ENCODE assay signal across 19 cellular contexts in genomic region chr7:81637527-81637926, GRCh38.
A peak's percentile ranks its signal among the peaks of the same experiment; 100 is the strongest.
DNase-seq lines count a peak whose midpoint lies in the region; ATAC-seq, FAIRE-seq and TF ChIP-seq lines count a peak whose summit lies in the region.
"Had no signal": no experiment of that assay in that cellular context is flagged by ENCODE, and none has a peak within 500 bp of the region (broad histone marks: within the 10 kb centered on the region; RNA-seq: fewer than 3 reads in every experiment).

No MANE protein-coding gene starts in this region.

- no peaks in the 10 kb centered on the region for H3F3A ChIP-seq in PC-3 (ENCODE audit: low read length, unreplicated experiment)

- H3K27me3 Mint-ChIP-seq in astrocyte (ENCODE audit: low read depth, unreplicated experiment), result no peaks in the 10 kb centered on the region
- H3K27me3 Mint-ChIP-seq: CD4-positive, alpha-beta memory T cell; IgD-negative memory B cell had no signal

- H3K9me3 Mint-ChIP-seq in astrocyte (ENCODE audit: unreplicated experiment), result no peaks in the 10 kb centered on the region

- H3K9me3 ChIP-seq in PC-3 (ENCODE audit: low read length), result no peaks in the 10 kb centered on the region
- no peaks in the 10 kb centered on the region for H3K9me3 ChIP-seq in astrocyte (ENCODE audit: insufficient read depth, low read depth, low read length)
- no peaks in the 10 kb centered on the region for H3K9me3 ChIP-seq in osteoblast (ENCODE audit: low read depth, low read length)
- H3K9me3 ChIP-seq in HepG2 (ENCODE audit: low read length), result no peaks in the 10 kb centered on the region

- TF ChIP-seq POLR2A in HepG2 (IDR thresholded peaks at IDR 0.05; ENCODE audit: insufficient read depth in 1 of 2, low read depth in 2 of 2, low read length in 2 of 2), result no peak

- ATAC-seq in PC-3 (no peak), HepG2 (no peak), HG03342 (IDR thresholded peaks at IDR 0.05; ENCODE audit: unreplicated experiment) (no peak)
- ATAC-seq: GM12878, GM23338 had no signal

- peak overlapping the region; percentile 100 for H3K27ac ChIP-seq in ACC112 (ENCODE audit: low read depth, low read length)
- peak overlapping the region; percentile 99 for H3K27ac ChIP-seq in PC-3 (ENCODE audit: low read length)
- H3K27ac ChIP-seq in astrocyte (ENCODE audit: low read depth, low read length), result peak overlapping the region; percentile 57
- peak overlapping the region; percentile 91 for H3K27ac ChIP-seq in osteoblast (ENCODE audit: low read depth, low read length)
- no peak overlapping the region for H3K27ac ChIP-seq in HepG2 (ENCODE audit: extremely low read length, insufficient read depth, low read length)

- FAIRE-seq in astrocyte (lab: Jason Lieb, UNC) (no peak), HepG2 (lab: Jason Lieb, UNC) (no peak)
- FAIRE-seq: GM12878, GM18507 had no signal

- H3K27me3 ChIP-seq in ACC112 (ENCODE audit: insufficient read depth, low read length), result no peaks in the 10 kb centered on the region
- no peaks in the 10 kb centered on the region for H3K27me3 ChIP-seq in PC-3 (ENCODE audit: low read length)
- H3K27me3 ChIP-seq in astrocyte (ENCODE audit: insufficient read depth, low read length), result no peaks in the 10 kb centered on the region
- H3K27me3 ChIP-seq in osteoblast (ENCODE audit: insufficient read depth, low read length), result no peaks in the 10 kb centered on the region
- no peaks in the 10 kb centered on the region for H3K27me3 ChIP-seq in HepG2 (ENCODE audit: control insufficient read depth in 1 of 2, insufficient read depth in 2 of 2, low read length in 2 of 2)

- CTCF ChIA-PET in PC-3 (lab: Charles Lee) (no interaction called here), HepG2 (lab: Yijun Ruan, JAX; ENCODE audit: low intra/inter-chr PET ratio, low total read pairs) (no interaction called here)

- H4K20me1 ChIP-seq in PC-3 (ENCODE audit: low read length) (no peaks in the 10 kb centered on the region), astrocyte (ENCODE audit: insufficient read depth, low read length) (no peaks in the 10 kb centered on the region), osteoblast (ENCODE audit: insufficient read depth, low read length) (no peaks in the 10 kb centered on the region), HepG2 (ENCODE audit: insufficient read depth, low read length) (no peaks in the 10 kb centered on the region)

- H3K9ac ChIP-seq in PC-3 (ENCODE audit: low read length), result peak overlapping the region; percentile 94
- H3K9ac ChIP-seq in astrocyte (ENCODE audit: low read length), result peak overlapping the region; percentile 31
- H3K9ac ChIP-seq in HepG2 (ENCODE audit: insufficient read depth, low read depth, low read length), result no peak overlapping the region

- TF ChIP-seq EP300 in HepG2 (IDR thresholded peaks at IDR 0.05; ENCODE audit: low read depth in 2 of 2, low read length in 2 of 2), result no peak
- TF ChIP-seq EP300 in HepG2 (CRISPR knock-in tag; IDR thresholded peaks at IDR 0.05; ENCODE audit: borderline replicate concordance), result no peak

- H2AFZ ChIP-seq in ACC112 (ENCODE audit: low read length, unreplicated experiment) (peak overlapping the region; percentile 55), PC-3 (ENCODE audit: low read length) (peak overlapping the region; percentile 13; the same call in 1 of the 2 replicates), astrocyte (ENCODE audit: low read depth, low read length) (no peak overlapping the region), osteoblast (ENCODE audit: low read length) (no peak overlapping the region), HepG2 (ENCODE audit: low read length) (no peak overlapping the region)
- H2AFZ ChIP-seq: GM23338 had no signal

- H3K4me3 ChIP-seq in ACC112 (ENCODE audit: low read depth, low read length) (peak overlapping the region; percentile 22; the same call in 1 of the 2 replicates), PC-3 (ENCODE audit: low read length) (peak overlapping the region; percentile 43), astrocyte (ENCODE audit: insufficient read depth, low read depth, low read length) (no peak overlapping the region), osteoblast (ENCODE audit: insufficient read depth, low read length) (no peak overlapping the region), HepG2 (replicated peaks in 1 of 3; ENCODE audit: insufficient read depth in 1 of 3, low read depth in 2 of 3, low read length in 3 of 3) (no peak overlapping the region)
- H3K4me3 ChIP-seq: GM12878, GM23338 had no signal

- BruUV-seq in PC-3 (replicated peaks; lab: Mats Ljungman, UMichigan) (no TSS peak), HepG2 (replicated peaks; lab: Mats Ljungman, UMichigan) (no TSS peak)

- POLR2A ChIA-PET in PC-3 (lab: Charles Lee; ENCODE audit: unreplicated experiment) (no interaction called here), HepG2 (lab: Yijun Ruan, JAX) (no interaction called here)

- in situ Hi-C loops in KBM-7 (cut with MboI; ENCODE audit: low pct_unique_long_range_greater_than_20kb, low sequenced_read_pairs) (no loop called here), HepG2 (cut with HindIII; ENCODE audit: extremely low pct_ligation_motif_present, low pct_unique_long_range_greater_than_20kb) (no loop called here)

- TF ChIP-seq CTCF in PC-3 (conservative IDR thresholded peaks at IDR 0.05; ENCODE audit: low read depth, low read length), result no peak
- no peak for TF ChIP-seq CTCF in astrocyte (IDR thresholded peaks at IDR 0.05; ENCODE audit: insufficient read depth, low read depth, low read length)
- TF ChIP-seq CTCF in osteoblast (IDR thresholded peaks at IDR 0.05; ENCODE audit: extremely low read depth, low read depth, low read length), result no peak
- no peak for TF ChIP-seq CTCF in HepG2 (CRISPR knock-in tag; IDR thresholded peaks at IDR 0.05)

- no peak overlapping the region for H3K27ac Mint-ChIP-seq in astrocyte (ENCODE audit: unreplicated experiment)
- H3K27ac Mint-ChIP-seq: CD4-positive, alpha-beta memory T cell; GM23338; IgD-negative memory B cell had no signal

- no peak overlapping the region for H3K4me3 Mint-ChIP-seq in astrocyte (ENCODE audit: unreplicated experiment)
- H3K4me3 Mint-ChIP-seq: CD4-positive, alpha-beta memory T cell; GM23338; IgD-negative memory B cell had no signal

- no peaks in the 10 kb centered on the region for H3K9me2 ChIP-seq in PC-3 (replicated peaks; ENCODE audit: low read length)

- H3K4me1 Mint-ChIP-seq in astrocyte (ENCODE audit: low read depth, unreplicated experiment), result peaks cover 4% of the 10 kb centered on the region
- H3K4me1 Mint-ChIP-seq: CD4-positive, alpha-beta memory T cell; IgD-negative memory B cell had no signal

- DNase-seq in PC-3 (peak; percentile 16), astrocyte (ENCODE audit: low read depth) (no peak), osteoblast (ENCODE audit: insufficient read length, low spot score, missing footprints) (no peak), KBM-7 (no peak), mesenteric fat pad (ENCODE audit: low spot score) (no peak), HepG2 (ENCODE audit: low spot score) (no peak)
- DNase-seq: Calu3; CD4-positive, alpha-beta memory T cell; DMS79 treated with DMSO at 0.1 percent for 48 hours; NCI-H187 treated with DMSO at 0.1 percent for 48 hours; NCI-H2171; NK-92 treated with Interleukin-12 subunit alpha and Interleukin-12 subunit beta, amount 100 ng/mL, for 24 hours; SW 1271 had no signal

- WGBS in HepG2 (ENCODE audit: low lambda C conversion rate), result 18% methylated on average over 1 of the region's 1 CpG

- H3K36me3 Mint-ChIP-seq in astrocyte (ENCODE audit: low read depth, unreplicated experiment), result no peaks in the 10 kb centered on the region
- H3K36me3 Mint-ChIP-seq: CD4-positive, alpha-beta memory T cell; IgD-negative memory B cell had no signal

- H3K79me2 ChIP-seq in ACC112 (ENCODE audit: control insufficient read depth, insufficient read depth, low read length, unreplicated experiment), result no peaks in the 10 kb centered on the region
- H3K79me2 ChIP-seq in PC-3 (ENCODE audit: low read length), result no peaks in the 10 kb centered on the region
- H3K79me2 ChIP-seq in astrocyte (ENCODE audit: insufficient read depth, low read length), result no peaks in the 10 kb centered on the region
- no peaks in the 10 kb centered on the region for H3K79me2 ChIP-seq in osteoblast (ENCODE audit: insufficient read depth, low read length)
- H3K79me2 ChIP-seq in HepG2 (ENCODE audit: insufficient read depth, low read length), result no peaks in the 10 kb centered on the region

- H3K36me3 ChIP-seq in ACC112 (ENCODE audit: insufficient read depth, low read length) (peaks cover 9% of the 10 kb centered on the region; the same call in 1 of the 2 replicates), PC-3 (ENCODE audit: low read depth, low read length) (no peaks in the 10 kb centered on the region), astrocyte (ENCODE audit: insufficient read depth, low read length) (no peaks in the 10 kb centered on the region), osteoblast (ENCODE audit: insufficient read depth, low read length) (no peaks in the 10 kb centered on the region), HepG2 (replicated peaks in 1 of 2; ENCODE audit: control insufficient read depth in 1 of 2, insufficient read depth in 2 of 2, low read length in 2 of 2) (no peaks in the 10 kb centered on the region)

- H3K4me1 ChIP-seq in ACC112 (ENCODE audit: control insufficient read depth, insufficient read depth, low read length, unreplicated experiment) (peaks cover 78% of the 10 kb centered on the region), PC-3 (ENCODE audit: insufficient read depth, low read length) (peaks cover 38% of the 10 kb centered on the region), astrocyte (ENCODE audit: insufficient read depth, low read length) (peaks cover 12% of the 10 kb centered on the region), osteoblast (ENCODE audit: insufficient read depth, low read length) (peaks cover 63% of the 10 kb centered on the region), HepG2 (ENCODE audit: insufficient read depth, low read length) (no peaks in the 10 kb centered on the region)

- intact Hi-C loops in PC-3 (cut with micrococcal nuclease), result loop anchor here (5.0 kb wide), 2 partner anchors 120 to 135 kb away; partner anchors contain the start of gene HGF
- intact Hi-C loops in HepG2 (cut with micrococcal nuclease; ENCODE audit: unreplicated experiment), result no loop called here

- H3K4me2 ChIP-seq in PC-3 (ENCODE audit: low read length) (peak overlapping the region; percentile 74), astrocyte (ENCODE audit: low read length) (no peak overlapping the region), osteoblast (ENCODE audit: insufficient read depth, low read length) (peak overlapping the region; percentile 66), HepG2 (ENCODE audit: low read depth, low read length) (no peak overlapping the region)
- H3K4me2 ChIP-seq: GM23338 had no signal

- no peak for TF ChIP-seq RAD21 in HepG2 (CRISPR knock-in tag; IDR thresholded peaks at IDR 0.05)

TF ChIP-seq in HepG2, 621 proteins besides CTCF, POLR2A, EP300 and RAD21 (continues in another document):
- no peak for TF ChIP-seq PLSCR1 (CRISPR knock-in tag; IDR thresholded peaks at IDR 0.05; ENCODE audit: borderline replicate concordance)
- TF ChIP-seq SRSF4 (IDR thresholded peaks at IDR 0.05; ENCODE audit: low read depth, low read length, poor library complexity, severe bottlenecking), result no peak

Comparison
In these comparisons a context has a peak if more than half of its experiments do, and no peak if none do; other contexts are left out.
1. H2AFZ ChIP-seq: peak in ACC112 (single experiment) and PC-3 (single experiment); none in astrocyte (single experiment), osteoblast (single experiment) and HepG2 (single experiment).
2. H3K4me3 ChIP-seq: peak in ACC112 (single experiment) and PC-3 (single experiment); none in astrocyte (single experiment), osteoblast (single experiment) and HepG2 (0 of 3).
3. H3K4me2 ChIP-seq: peak in PC-3 (single experiment) and osteoblast (single experiment); none in astrocyte (single experiment) and HepG2 (single experiment).